8 cellular contexts compared by ENCODE assay signal in genomic region chr14:24232121-24232644, GRCh38. TPM values are rescaled to one million over a fixed set of nuclear protein-coding genes. Genes with fewer than 3 reads are reported as not detected.
DNase-seq lines count a peak whose midpoint lies in the region; ATAC-seq and TF ChIP-seq lines count a peak whose summit lies in the region.

NEDD8 (minus strand) TSS chr14:24232367; CDS start chr14:24232267, 100 bp downstream.

- H3K36me3 ChIP-seq in BLaER1 (peaks cover 56% of the 10 kb centered on the region), left lung (peaks cover 0 to 32% of the 10 kb centered on the region in 2 donors)

- H4K20me1 ChIP-seq in BLaER1 = peaks cover 1% of the 10 kb centered on the region; the same call in 1 of the 2 replicates

- H3K9ac ChIP-seq in BLaER1 = peak within 1 kb of the TSS; percentile 89

- H3K27me3 ChIP-seq in BLaER1 (no peaks in the 10 kb centered on the region), left lung (no peaks in the 10 kb centered on the region)

- H3K4me2 ChIP-seq in BLaER1 = peak within 1 kb of the TSS; percentile 93

- H3K4me3 ChIP-seq in BLaER1 (peak within 1 kb of the TSS; percentile 85), left lung (peak within 1 kb of the TSS; percentile 80 to 84)

- H3K9me3 ChIP-seq in BLaER1 (no peaks in the 10 kb centered on the region), left lung (no peaks in the 10 kb centered on the region)

- ATAC-seq in GM19372 (IDR thresholded peaks at IDR 0.05; ENCODE audit: low read depth, unreplicated experiment) (peak; percentile 71), HG03521 (IDR thresholded peaks at IDR 0.05; ENCODE audit: unreplicated experiment) (peak; percentile 65), left lung (peak; percentile 94)

- no peak for TF ChIP-seq CTCF in left lung (IDR thresholded peaks at IDR 0.05)

- H3K27ac ChIP-seq in BLaER1 = peak within 1 kb of the TSS; percentile 85
- H3K27ac ChIP-seq in left lung = peak within 1 kb of the TSS; percentile 93 to 99

- peak; percentile 89 for DNase-seq in NCI-H748 (lab: John Stamatoyannopoulos, UW; ENCODE audit: unreplicated experiment)
- DNase-seq in activated CD4-positive, alpha-beta T cell treated with anti-CD3 and anti-CD28 coated beads, Interleukin-2, amount 50 U/mL, for 1 hour = peak; percentile 84
- DNase-seq in dedifferentiated amniotic fluid mesenchymal stem cell (ENCODE audit: extremely low spot score) = peak; percentile 84
- peak; percentile 92 to 94 for DNase-seq in left lung
- DNase-seq in stimulated activated CD4-positive, alpha-beta T cell treated with anti-CD3 and anti-CD28 coated beads, Interleukin-2, amount 100 ng/mL, for 4 hours (ENCODE audit: low read depth) = peak; percentile 87

- intact Hi-C loops in left lung (cut with DNase I) = no loop called here

- H3K4me1 ChIP-seq in BLaER1 (peaks cover 39% of the 10 kb centered on the region), left lung (peaks cover 21 to 41% of the 10 kb centered on the region in 2 donors)

RNA-seq across cellular contexts. Expression of gene NEDD8, which starts in this region (rescaled TPM):
- total RNA-seq in left lung = 100 to 1,000 TPM; 162 to 163 TPM

Comparison
In these comparisons a context has a peak if more than half of its experiments do, and no peak if none do; other contexts are left out.
1. Peak in every context shown above with its lines: DNase-seq, ATAC-seq, H3K4me3 ChIP-seq and H3K27ac ChIP-seq.